ENCODE assay signal across 12 cellular contexts in genomic region chr3:14741510-14741909, GRCh38.
DNase-seq lines count a peak whose midpoint lies in the region; ATAC-seq and TF ChIP-seq lines count a peak whose summit lies in the region.
"Had no signal": no experiment of that assay in that cellular context is flagged by ENCODE, and none has a peak within 500 bp of the region (broad histone marks: within the 10 kb centered on the region; RNA-seq: fewer than 3 reads in every experiment).

No MANE protein-coding gene starts in this region.

- ATAC-seq in right cardiac atrium = no peak

- no peaks in the 10 kb centered on the region for H4K20me1 ChIP-seq in KMS-11 (ENCODE audit: insufficient read depth)
- H4K20me1 ChIP-seq: BLaER1 treated with 17β-estradiol and CSF1 and Interleukin-3, amounts not matched to agents 10 nM and 100 nM had no signal

- H3K36me3 ChIP-seq in cardiac muscle cell (no peaks in the 10 kb centered on the region), KMS-11 (ENCODE audit: insufficient read depth) (no peaks in the 10 kb centered on the region), left ventricle myocardium inferior (no peaks in the 10 kb centered on the region)
- H3K36me3 ChIP-seq: BLaER1 treated with 17β-estradiol and CSF1 and Interleukin-3, amounts not matched to agents 10 nM and 100 nM had no signal

- H3K4me1 ChIP-seq in cardiac muscle cell (ENCODE audit: low read depth) = no peaks in the 10 kb centered on the region
- no peaks in the 10 kb centered on the region for H3K4me1 ChIP-seq in right cardiac atrium (ENCODE audit: control insufficient read depth, insufficient read depth, low read length)
- no peaks in the 10 kb centered on the region for H3K4me1 ChIP-seq in KMS-11 (ENCODE audit: low read depth, poor library complexity, severe bottlenecking)
- peaks cover 7% of the 10 kb centered on the region for H3K4me1 ChIP-seq in left ventricle myocardium inferior
- H3K4me1 ChIP-seq: BLaER1 treated with 17β-estradiol and CSF1 and Interleukin-3, amounts not matched to agents 10 nM and 100 nM had no signal

- H3K27ac ChIP-seq in cardiac muscle cell (peak overlapping the region; percentile 87), right cardiac atrium (ENCODE audit: low read length) (no peak overlapping the region), KMS-11 (no peak overlapping the region), left ventricle myocardium inferior (replicated peaks) (peak overlapping the region; percentile 42)
- H3K27ac ChIP-seq: BLaER1 treated with 17β-estradiol and CSF1 and Interleukin-3, amounts not matched to agents 10 nM and 100 nM had no signal

- H3K4me3 ChIP-seq in cardiac muscle cell (no peak overlapping the region), right cardiac atrium (ENCODE audit: low read length) (no peak overlapping the region), KMS-11 (IDR thresholded peaks at IDR 0.05; ENCODE audit: insufficient read depth, low read depth, low read length) (no peak overlapping the region), left ventricle myocardium inferior (no peak overlapping the region)
- H3K4me3 ChIP-seq: BLaER1 treated with 17β-estradiol and CSF1 and Interleukin-3, amounts not matched to agents 10 nM and 100 nM had no signal

- H2AFZ ChIP-seq in KMS-11 (ENCODE audit: low read depth) = peak overlapping the region; percentile 18

- H3K9ac ChIP-seq in KMS-11 = no peak overlapping the region
- H3K9ac ChIP-seq: BLaER1 treated with 17β-estradiol and CSF1 and Interleukin-3, amounts not matched to agents 10 nM and 100 nM had no signal

- intact Hi-C loops in right cardiac atrium (cut with DNase I) (no loop called here), left ventricle myocardium inferior (cut with micrococcal nuclease) (no loop called here)

- H3K79me2 ChIP-seq in KMS-11 (ENCODE audit: insufficient read depth, low read depth) = no peaks in the 10 kb centered on the region

- TF ChIP-seq CTCF in cardiac muscle cell (IDR thresholded peaks at IDR 0.05; ENCODE audit: low read depth, low read length) (no peak), KMS-11 (conservative IDR thresholded peaks at IDR 0.05; ENCODE audit: low read depth, low read length) (no peak), left ventricle myocardium inferior (IDR thresholded peaks at IDR 0.05; ENCODE audit: borderline replicate concordance) (no peak)

- H3K27me3 ChIP-seq in cardiac muscle cell (no peaks in the 10 kb centered on the region), right cardiac atrium (ENCODE audit: control insufficient read depth, insufficient read depth) (no peaks in the 10 kb centered on the region), KMS-11 (ENCODE audit: insufficient read depth, low read depth) (no peaks in the 10 kb centered on the region), left ventricle myocardium inferior (ENCODE audit: low read depth) (no peaks in the 10 kb centered on the region)
- H3K27me3 ChIP-seq: BLaER1 treated with 17β-estradiol and CSF1 and Interleukin-3, amounts not matched to agents 10 nM and 100 nM had no signal

- DNase-seq in cardiac muscle cell (ENCODE audit: low read depth in 1 of 2, low spot score in 1 of 2) = no peak
- DNase-seq in right cardiac atrium = no peak
- no peak for DNase-seq in left ventricle myocardium inferior
- DNase-seq in NK-92 treated with Interleukin-12 subunit alpha and Interleukin-12 subunit beta, amount 100 ng/mL, for 24 hours (lab: John Stamatoyannopoulos, UW) = no peak
- no peak for DNase-seq in medulla oblongata (ENCODE audit: extremely low spot score)
- no peak for DNase-seq in dermis blood vessel endothelial cell
- DNase-seq: ACHN; CD4-positive, CD25-positive, alpha-beta regulatory T cell; DMS53; H7 had no signal

- no peaks in the 10 kb centered on the region for H3K9me3 ChIP-seq in cardiac muscle cell (ENCODE audit: low read depth)
- H3K9me3 ChIP-seq in right cardiac atrium (ENCODE audit: control insufficient read depth, low read length) = no peaks in the 10 kb centered on the region
- peaks cover 33% of the 10 kb centered on the region for H3K9me3 ChIP-seq in left ventricle myocardium inferior (replicated peaks)

- H3K4me2 ChIP-seq in KMS-11 = peak overlapping the region; percentile 33; the same call in 1 of the 2 replicates
- H3K4me2 ChIP-seq: BLaER1 treated with 17β-estradiol and CSF1 and Interleukin-3, amounts not matched to agents 10 nM and 100 nM had no signal

- 59% methylated on average over 2 of the region's 2 CpGs for WGBS in right cardiac atrium

Comparison
In these comparisons a context has a peak if more than half of its experiments do, and no peak if none do; other contexts are left out.
1. H3K27ac ChIP-seq: peak in cardiac muscle cell (single experiment) and left ventricle myocardium inferior (single experiment); none in right cardiac atrium (single experiment) and KMS-11 (single experiment).